In genomic region chr10:119288574-119289001, GRCh38 we compare ENCODE assay signal across 15 cellular contexts.
A peak's percentile ranks its signal among the peaks of the same experiment; 100 is the strongest.
DNase-seq lines count a peak whose midpoint lies in the region; ATAC-seq and TF ChIP-seq lines count a peak whose summit lies in the region.
"Had no signal": no experiment of that assay in that cellular context is flagged by ENCODE, and none has a peak within 500 bp of the region (broad histone marks: within the 10 kb centered on the region; RNA-seq: fewer than 3 reads in every experiment).

No MANE protein-coding gene starts in this region.

- H3K36me3 ChIP-seq in CD4-positive, CD25-positive, alpha-beta regulatory T cell (ENCODE audit: control insufficient read depth, insufficient read depth, low read length) = no peaks in the 10 kb centered on the region
- H3K36me3 ChIP-seq in WERI-Rb-1 (no peaks in the 10 kb centered on the region), sigmoid colon (no peaks in the 10 kb centered on the region), GM23338 (ENCODE audit: insufficient read depth) (no peaks in the 10 kb centered on the region)
- H3K36me3 ChIP-seq: BE2C had no signal

- H3K27ac Mint-ChIP-seq in CD4-positive, CD25-positive, alpha-beta regulatory T cell = peak overlapping the region; percentile 72 to 94 (median 73)
- no peak overlapping the region for H3K27ac Mint-ChIP-seq in activated CD4-positive, alpha-beta memory T cell treated with anti-CD3 and anti-CD28 coated beads for 36 hours
- H3K27ac Mint-ChIP-seq in GM23338 = no peak overlapping the region

- intact Hi-C loops in sigmoid colon (cut with DNase I) = no loop called here
- intact Hi-C loops in activated CD4-positive, alpha-beta memory T cell treated with anti-CD3 and anti-CD28 coated beads for 36 hours (cut with micrococcal nuclease) = no loop called here

- peaks cover 86% of the 10 kb centered on the region for H3K4me1 ChIP-seq in CD4-positive, CD25-positive, alpha-beta regulatory T cell (ENCODE audit: control insufficient read depth, insufficient read depth, low read length, poor library complexity, severe bottlenecking)
- H3K4me1 ChIP-seq in sigmoid colon = peaks cover 0 to 70% (median 64%) of the 10 kb centered on the region in 4 donors
- no peaks in the 10 kb centered on the region for H3K4me1 ChIP-seq in GM23338 (ENCODE audit: insufficient read depth)
- H3K4me1 ChIP-seq: BE2C had no signal

- no peaks in the 10 kb centered on the region for H3K27me3 ChIP-seq in CD4-positive, CD25-positive, alpha-beta regulatory T cell (ENCODE audit: control insufficient read depth, insufficient read depth, low read length)
- H3K27me3 ChIP-seq in WERI-Rb-1 (ENCODE audit: insufficient read depth, low read depth, severe bottlenecking) (no peaks in the 10 kb centered on the region), layer of hippocampus (ENCODE audit: control insufficient read depth, insufficient read depth, low read length) (no peaks in the 10 kb centered on the region), sigmoid colon (no peaks in the 10 kb centered on the region), GM23338 (ENCODE audit: insufficient read depth) (no peaks in the 10 kb centered on the region)
- H3K27me3 ChIP-seq: BE2C had no signal

- H3K4me3 ChIP-seq in CD4-positive, CD25-positive, alpha-beta regulatory T cell (ENCODE audit: low read depth, low read length) = no peak overlapping the region
- H3K4me3 ChIP-seq in WERI-Rb-1 (ENCODE audit: low read depth, low read length) (no peak overlapping the region), sigmoid colon (no peak overlapping the region), GM23338 (no peak overlapping the region)

- H3K4me2 ChIP-seq in GM23338 = no peak overlapping the region

- no peak for ATAC-seq in CD4-positive, CD25-positive, alpha-beta regulatory T cell (ENCODE audit: low read depth in 2 of 2)
- no peak; the same call in 2 of the 3 replicates for ATAC-seq in GM23338
- ATAC-seq: SK-N-SH treated with all-trans-retinoic acid at 6 μM for 48 hours had no signal

- DNase-seq in CD4-positive, CD25-positive, alpha-beta regulatory T cell = no peak
- DNase-seq in WERI-Rb-1 = no peak
- DNase-seq in sigmoid colon = peak; percentile 66
- no peak for DNase-seq in activated CD4-positive, alpha-beta memory T cell treated with anti-CD3 and anti-CD28 coated beads for 36 hours
- no peak for DNase-seq in GM23338 (ENCODE audit: low spot score)
- DNase-seq in stimulated activated CD4-positive, alpha-beta T cell treated with anti-CD3 and anti-CD28 coated beads, Interleukin-2, amount 100 ng/mL, for 24 hours = no peak
- no peak for DNase-seq in COR-L47 (lab: John Stamatoyannopoulos, UW)
- DNase-seq: activated naive CD4-positive, alpha-beta T cell treated with anti-CD3 and anti-CD28 coated beads for 36 hours; BE2C; DMS153; NCI-H187 treated with DMSO at 0.1 percent for 48 hours; NCI-H69; stimulated activated CD4-positive, alpha-beta T cell treated with anti-CD3 and anti-CD28 coated beads, Interleukin-1b, Interleukin-23, amount 100 ng/mL, for 48 hours had no signal

- POLR2A ChIA-PET in activated CD4-positive, alpha-beta memory T cell treated with anti-CD3 and anti-CD28 coated beads for 36 hours (lab: Charles Lee) = no interaction called here

- no peaks in the 10 kb centered on the region for H4K20me1 ChIP-seq in GM23338 (replicated peaks; ENCODE audit: insufficient read depth)

- TF ChIP-seq CTCF in WERI-Rb-1 (IDR thresholded peaks at IDR 0.05; ENCODE audit: low read depth, low read length) (no peak), sigmoid colon (IDR thresholded peaks at IDR 0.05) (no peak), GM23338 (conservative IDR thresholded peaks at IDR 0.05; ENCODE audit: low read depth in 2 of 2) (no peak)

- CTCF ChIA-PET in activated CD4-positive, alpha-beta memory T cell treated with anti-CD3 and anti-CD28 coated beads for 36 hours (lab: Charles Lee) = interaction anchor here (1.6 kb wide), 1 partner anchor 17 kb away, joined by 4 read pairs; no protein-coding TSS in a partner anchor

- no peaks in the 10 kb centered on the region for H3K9me2 ChIP-seq in GM23338 (ENCODE audit: insufficient read depth)

- 84 to 91% methylated on average over 7 of the region's 7 CpGs for WGBS in sigmoid colon, 2 donors

- TF ChIP-seq POLR2A in sigmoid colon (IDR thresholded peaks at IDR 0.05) = no peak

- no peaks in the 10 kb centered on the region for H3K79me2 ChIP-seq in GM23338 (replicated peaks; ENCODE audit: insufficient read depth)

- H3K27me3 Mint-ChIP-seq in CD4-positive, CD25-positive, alpha-beta regulatory T cell = no peaks in the 10 kb centered on the region
- H3K27me3 Mint-ChIP-seq in activated CD4-positive, alpha-beta memory T cell treated with anti-CD3 and anti-CD28 coated beads for 36 hours = no peaks in the 10 kb centered on the region
- peaks cover 8% of the 10 kb centered on the region for H3K27me3 Mint-ChIP-seq in GM23338 (ENCODE audit: insufficient read depth, low read depth, poor library complexity)

- TF ChIP-seq EP300 in sigmoid colon (IDR thresholded peaks at IDR 0.05) = no peak

- peaks cover 0 to 1% (median 0%) of the 10 kb centered on the region in 7 donors for H3K9me3 Mint-ChIP-seq in CD4-positive, CD25-positive, alpha-beta regulatory T cell
- no peaks in the 10 kb centered on the region for H3K9me3 Mint-ChIP-seq in activated CD4-positive, alpha-beta memory T cell treated with anti-CD3 and anti-CD28 coated beads for 36 hours
- H3K9me3 Mint-ChIP-seq in GM23338 = no peaks in the 10 kb centered on the region; the same call in 2 of the 3 replicates
- H3K9me3 Mint-ChIP-seq: activated naive CD4-positive, alpha-beta T cell treated with anti-CD3 and anti-CD28 coated beads for 36 hours had no signal

- peak overlapping the region; percentile 35 for H3K27ac ChIP-seq in CD4-positive, CD25-positive, alpha-beta regulatory T cell (ENCODE audit: insufficient read depth, low read length, poor library complexity, severe bottlenecking)
- H3K27ac ChIP-seq in WERI-Rb-1 = peak overlapping the region; percentile 19; the same call in 1 of the 2 replicates
- H3K27ac ChIP-seq in layer of hippocampus (ENCODE audit: low read depth, low read length) = peak overlapping the region; percentile 33
- H3K27ac ChIP-seq in sigmoid colon = peak overlapping the region; percentile 45 to 61 (median 54)
- no peak overlapping the region for H3K27ac ChIP-seq in GM23338 (ENCODE audit: low read depth)

- peaks cover 42 to 98% (median 65%) of the 10 kb centered on the region in 4 donors for H3K4me1 Mint-ChIP-seq in CD4-positive, CD25-positive, alpha-beta regulatory T cell
- H3K4me1 Mint-ChIP-seq in activated CD4-positive, alpha-beta memory T cell treated with anti-CD3 and anti-CD28 coated beads for 36 hours (ENCODE audit: low read depth) = peaks cover 71% of the 10 kb centered on the region
- H3K4me1 Mint-ChIP-seq in GM23338 = peaks cover 22% of the 10 kb centered on the region

- peaks cover 4% of the 10 kb centered on the region for H3K36me3 Mint-ChIP-seq in CD4-positive, CD25-positive, alpha-beta regulatory T cell
- no peaks in the 10 kb centered on the region for H3K36me3 Mint-ChIP-seq in activated CD4-positive, alpha-beta memory T cell treated with anti-CD3 and anti-CD28 coated beads for 36 hours
- no peaks in the 10 kb centered on the region; the same call in 2 of the 3 replicates for H3K36me3 Mint-ChIP-seq in GM23338 (ENCODE audit: low read depth)

- no peaks in the 10 kb centered on the region for H3F3A ChIP-seq in GM23338 (replicated peaks; ENCODE audit: low read depth)

- H2AFZ ChIP-seq in GM23338 = no peak overlapping the region

- peak overlapping the region in 2 of 4 donors; percentile 69 to 82 for H3K4me3 Mint-ChIP-seq in CD4-positive, CD25-positive, alpha-beta regulatory T cell
- no peak overlapping the region for H3K4me3 Mint-ChIP-seq in activated CD4-positive, alpha-beta memory T cell treated with anti-CD3 and anti-CD28 coated beads for 36 hours
- H3K4me3 Mint-ChIP-seq in GM23338 = no peak overlapping the region
- H3K4me3 Mint-ChIP-seq: activated naive CD4-positive, alpha-beta T cell treated with anti-CD3 and anti-CD28 coated beads for 36 hours had no signal

- no peaks in the 10 kb centered on the region for H3K9me3 ChIP-seq in CD4-positive, CD25-positive, alpha-beta regulatory T cell (ENCODE audit: control insufficient read depth in 2 of 2, low read length in 2 of 2)
- no peaks in the 10 kb centered on the region for H3K9me3 ChIP-seq in WERI-Rb-1 (ENCODE audit: severe bottlenecking)
- H3K9me3 ChIP-seq in sigmoid colon = no peaks in the 10 kb centered on the region
- H3K9me3 ChIP-seq: BE2C had no signal

Comparison
In these comparisons a context has a peak if more than half of its experiments do, and no peak if none do; other contexts are left out.
1. H3K27ac Mint-ChIP-seq: peak in CD4-positive, CD25-positive, alpha-beta regulatory T cell (3 of 3); none in activated CD4-positive, alpha-beta memory T cell treated with anti-CD3 and anti-CD28 coated beads for 36 hours (single experiment) and GM23338 (single experiment).